1 cellular context compared by ENCODE assay signal in the genomic region with DNA sequence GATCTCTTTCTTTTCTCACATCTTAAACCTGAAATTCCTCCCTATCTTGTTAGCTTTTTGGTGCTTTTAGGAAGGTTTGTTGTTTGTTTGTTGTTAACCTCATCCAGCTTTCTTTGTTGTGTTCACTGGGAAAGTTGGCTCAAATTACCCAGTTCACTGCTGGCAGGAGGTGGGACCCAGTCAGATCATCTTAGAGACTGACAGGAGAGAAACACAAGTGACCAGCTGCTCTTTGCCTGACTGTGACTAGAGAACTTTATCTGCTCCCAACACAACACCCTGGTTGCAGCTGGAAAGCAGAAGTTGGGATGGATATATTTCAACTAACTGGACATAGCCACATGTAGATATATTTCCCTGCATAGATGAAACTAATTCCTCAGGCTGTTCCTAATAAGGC.
TF ChIP-seq lines count a peak whose summit lies in the region.

No MANE protein-coding gene starts in this region.

TF ChIP-seq in K562, 482 proteins besides CTCF, POLR2A, EP300 and RAD21 (continued from another document):
- TF ChIP-seq, protein P1, sequence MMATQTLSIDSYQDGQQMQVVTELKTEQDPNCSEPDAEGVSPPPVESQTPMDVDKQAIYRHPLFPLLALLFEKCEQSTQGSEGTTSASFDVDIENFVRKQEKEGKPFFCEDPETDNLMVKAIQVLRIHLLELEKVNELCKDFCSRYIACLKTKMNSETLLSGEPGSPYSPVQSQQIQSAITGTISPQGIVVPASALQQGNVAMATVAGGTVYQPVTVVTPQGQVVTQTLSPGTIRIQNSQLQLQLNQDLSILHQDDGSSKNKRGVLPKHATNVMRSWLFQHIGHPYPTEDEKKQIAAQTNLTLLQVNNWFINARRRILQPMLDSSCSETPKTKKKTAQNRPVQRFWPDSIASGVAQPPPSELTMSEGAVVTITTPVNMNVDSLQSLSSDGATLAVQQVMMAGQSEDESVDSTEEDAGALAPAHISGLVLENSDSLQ (IDR thresholded peaks at IDR 0.05) = 0 out of 2 replicates have a peak, but pooled peaks have one; percentile 16
- TF ChIP-seq NR2F6 (CRISPR knock-in tag; IDR thresholded peaks at IDR 0.05) = no peak
